Comparison of ENCODE assay signal across 7 cellular contexts in genomic region chr18:54284967-54285785, GRCh38. TPM values are rescaled to one million over a fixed set of nuclear protein-coding genes. Genes with fewer than 3 reads are reported as not detected.
DNase-seq lines count a peak whose midpoint lies in the region; ATAC-seq and TF ChIP-seq lines count a peak whose summit lies in the region.

No MANE protein-coding gene starts in this region.

- no peaks in the 10 kb centered on the region for H3K9me3 ChIP-seq in HAP-1

- H3K4me3 ChIP-seq in fibroblast of mammary gland (ENCODE audit: control insufficient read depth, low read depth, low read length) (no peak overlapping the region), HAP-1 (no peak overlapping the region)

- peak in 3 of 4 experiments; percentile 13 to 34 (median 27) for DNase-seq in activated CD4-positive, CD25-positive, alpha-beta regulatory T cell (lab: John Stamatoyannopoulos, UW)
- DNase-seq in fibroblast of mammary gland (ENCODE audit: low read depth) (peak; percentile 72), HAP-1 (ENCODE audit: low spot score in 2 of 2) (no peak), G401 (ENCODE audit: low spot score) (no peak)
- peak; percentile 51 to 85 (median 61) for DNase-seq in stimulated activated CD4-positive, alpha-beta T cell treated with anti-CD3 and anti-CD28 coated beads, TNF-alpha, amount 100 ng/mL, for 48 hours (ENCODE audit: low read depth in 3 of 3)

- no peaks in the 10 kb centered on the region for H3K4me1 ChIP-seq in HAP-1

- in situ Hi-C loops in HAP-1 (cut with MboI; ENCODE audit: low sequenced_read_pairs) (no loop called here), G401 (cut with HindIII; ENCODE audit: low sequenced_read_pairs) (no loop called here)

- peaks cover 39% of the 10 kb centered on the region for H3K36me3 ChIP-seq in HAP-1 (replicated peaks)

- H3K27me3 ChIP-seq in HAP-1 (ENCODE audit: low read depth) = no peaks in the 10 kb centered on the region

- TF ChIP-seq CTCF in fibroblast of mammary gland (conservative IDR thresholded peaks at IDR 0.05; ENCODE audit: control insufficient read depth, insufficient read depth, low read depth, low read length) = no peak

- peak; percentile 99 for ATAC-seq in GM19035 (IDR thresholded peaks at IDR 0.05; ENCODE audit: unreplicated experiment)
- ATAC-seq in HG02973 (IDR thresholded peaks at IDR 0.05; ENCODE audit: unreplicated experiment) = peak; percentile 100

RNA-seq across cellular contexts. Expression of gene POLI, which starts 15.9 kb away (rescaled TPM):
- total RNA-seq in G401 (2014; rRNA removed; shearing (Covaris generic)) = 16.9 and 34.5 TPM in 2 replicates

Comparison
In these comparisons a context has a peak if more than half of its experiments do, and no peak if none do; other contexts are left out.
1. DNase-seq: peak in activated CD4-positive, CD25-positive, alpha-beta regulatory T cell (3 of 4), fibroblast of mammary gland (single experiment) and stimulated activated CD4-positive, alpha-beta T cell treated with anti-CD3 and anti-CD28 coated beads, TNF-alpha, amount 100 ng/mL, for 48 hours (3 of 3); none in HAP-1 (0 of 2) and G401 (single experiment).